In the genomic region with DNA sequence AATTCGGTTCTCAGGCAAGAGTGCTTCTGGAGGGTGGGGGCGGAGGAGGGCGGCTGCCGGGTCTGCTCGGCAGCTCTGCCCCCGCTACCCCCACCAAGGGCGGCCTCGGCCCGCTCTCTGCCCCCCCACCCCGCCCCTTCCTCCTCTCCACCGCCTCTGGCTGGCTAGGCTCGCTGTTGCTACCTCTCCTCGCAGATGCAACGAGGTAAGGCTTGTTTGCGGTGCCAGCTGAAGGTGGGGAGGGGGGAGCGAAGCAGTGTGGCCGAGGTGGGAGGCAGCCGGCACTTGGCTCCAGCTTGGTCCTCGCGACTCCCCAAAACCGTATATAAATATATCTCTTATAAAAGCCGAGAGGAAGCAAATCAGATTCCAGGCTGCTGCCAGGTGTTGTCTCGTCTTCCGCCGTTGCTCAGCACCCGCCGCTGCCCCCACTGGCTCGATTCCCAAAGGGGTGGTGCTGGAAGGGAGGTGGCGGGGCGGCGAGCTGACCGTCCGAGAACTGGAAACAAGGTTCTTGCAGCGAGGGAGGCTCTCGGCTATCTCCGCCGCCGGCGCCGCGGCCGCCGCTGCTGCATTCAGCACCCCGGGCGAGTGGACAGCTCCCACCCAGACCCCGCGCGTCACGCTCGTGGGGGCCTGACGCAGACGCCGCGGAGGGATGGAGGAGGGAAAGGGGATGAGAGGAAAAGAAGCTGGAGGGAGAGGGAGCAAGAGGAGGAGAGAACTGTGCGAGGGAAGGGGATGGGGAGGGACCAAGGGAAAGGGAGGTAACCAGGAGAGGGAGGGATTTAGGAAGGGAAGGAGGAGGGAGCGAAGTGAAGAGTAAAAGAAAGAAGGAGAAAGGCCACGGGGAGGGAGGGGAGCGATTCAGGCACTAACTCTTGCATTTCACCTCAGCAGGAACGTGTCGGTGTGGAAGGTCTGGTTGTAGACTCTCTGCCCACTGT, we compare ENCODE assay signal across 8 cellular contexts. TPM values are rescaled to one million over a fixed set of nuclear protein-coding genes. Genes with fewer than 3 reads are reported as not detected.
DNase-seq lines count a peak whose midpoint lies in the region; ATAC-seq and TF ChIP-seq lines count a peak whose summit lies in the region.

A gene with protein sequence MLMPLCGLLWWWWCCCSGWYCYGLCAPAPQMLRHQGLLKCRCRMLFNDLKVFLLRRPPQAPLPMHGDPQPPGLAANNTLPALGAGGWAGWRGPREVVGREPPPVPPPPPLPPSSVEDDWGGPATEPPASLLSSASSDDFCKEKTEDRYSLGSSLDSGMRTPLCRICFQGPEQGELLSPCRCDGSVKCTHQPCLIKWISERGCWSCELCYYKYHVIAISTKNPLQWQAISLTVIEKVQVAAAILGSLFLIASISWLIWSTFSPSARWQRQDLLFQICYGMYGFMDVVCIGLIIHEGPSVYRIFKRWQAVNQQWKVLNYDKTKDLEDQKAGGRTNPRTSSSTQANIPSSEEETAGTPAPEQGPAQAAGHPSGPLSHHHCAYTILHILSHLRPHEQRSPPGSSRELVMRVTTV (minus strand): TSS at position 728 of the 947 bp plus-strand sequence. CDS start 2,223 bp downstream, outside the sequence.

- H3K4me1 Mint-ChIP-seq in activated T-helper 17 cell treated with anti-CD3 and anti-CD28 coated beads, Interleukin-2, amount 50 U/mL, for 72 hours: peaks cover 19% of the 10 kb centered on the region

- no peak within 1 kb of the TSS for H3K27ac Mint-ChIP-seq in activated T-helper 17 cell treated with anti-CD3 and anti-CD28 coated beads, Interleukin-2, amount 50 U/mL, for 72 hours

- H3K9me3 Mint-ChIP-seq in activated T-helper 17 cell treated with anti-CD3 and anti-CD28 coated beads, Interleukin-2, amount 50 U/mL, for 72 hours: peaks cover 4% of the 10 kb centered on the region

- CTCF ChIA-PET in HEK293 (lab: Yijun Ruan, JAX): interaction anchor here (0.6 to 1.3 kb wide), 3 partner anchors 8 to 194 kb away, joined by 3 to 5 read pairs (median 4); no protein-coding TSS in a partner anchor

- H3K4me3 Mint-ChIP-seq in activated T-helper 17 cell treated with anti-CD3 and anti-CD28 coated beads, Interleukin-2, amount 50 U/mL, for 72 hours: peak within 1 kb of the TSS; percentile 45

- H3K4me3 ChIP-seq in HEK293 (ENCODE audit: low read depth, low read length): peak within 1 kb of the TSS; percentile 33
- peak within 1 kb of the TSS; percentile 21 to 44 for H3K4me3 ChIP-seq in muscle layer of duodenum (ENCODE audit: low read depth in 1 of 2, low read length in 2 of 2)

- ATAC-seq in activated T-helper 17 cell treated with anti-CD3 and anti-CD28 coated beads, Interleukin-2, amount 50 U/mL, for 72 hours (replicated peaks): no peak
- no peak for ATAC-seq in HG03280 (IDR thresholded peaks at IDR 0.05; ENCODE audit: unreplicated experiment)

- peaks cover 8% of the 10 kb centered on the region for H3K36me3 Mint-ChIP-seq in activated T-helper 17 cell treated with anti-CD3 and anti-CD28 coated beads, Interleukin-2, amount 50 U/mL, for 72 hours (ENCODE audit: low read depth)

- H3K27me3 Mint-ChIP-seq in activated T-helper 17 cell treated with anti-CD3 and anti-CD28 coated beads, Interleukin-2, amount 50 U/mL, for 72 hours: peaks cover 53% of the 10 kb centered on the region

- H3K27me3 ChIP-seq in muscle layer of duodenum (ENCODE audit: low read depth, low read length): peaks cover 14% of the 10 kb centered on the region

- no peak within 1 kb of the TSS for H3K27ac ChIP-seq in HEK293 (ENCODE audit: extremely low read depth, low read depth, low read length)
- H3K27ac ChIP-seq in muscle layer of duodenum (ENCODE audit: low read length): no peak within 1 kb of the TSS

- no peak for TF ChIP-seq CTCF in HEK293 (tag by site-specific recombination; IDR thresholded peaks at IDR 0.05)

- H3K9me3 ChIP-seq in HEK293 (ENCODE audit: control insufficient read depth, insufficient read depth, low read depth, low read length) (no peaks in the 10 kb centered on the region), muscle layer of duodenum (ENCODE audit: control insufficient read depth in 1 of 2, low read length in 2 of 2) (no peaks in the 10 kb centered on the region)

- DNase-seq in AG08395 (ENCODE audit: low spot score) (peak; percentile 86), OCI-M1 (lab: John Stamatoyannopoulos, UW) (peak; percentile 66), fibroblast of gingiva (ENCODE audit: low read depth) (peak; percentile 83)
- peak; percentile 85 for DNase-seq in stimulated activated CD8-positive, alpha-beta memory T cell treated with anti-CD3 and anti-CD28 coated beads, Interleukin-4, amount 100 ng/mL, for 48 hours

- no peaks in the 10 kb centered on the region; the same call in 1 of the 2 replicates for H3K4me1 ChIP-seq in HEK293 (ENCODE audit: control insufficient read depth, insufficient read depth, low read length)
- H3K4me1 ChIP-seq in muscle layer of duodenum (ENCODE audit: control insufficient read depth in 1 of 2, insufficient read depth in 2 of 2, low read length in 2 of 2): peaks cover 0 to 16% of the 10 kb centered on the region in 2 donors

- no peaks in the 10 kb centered on the region for H3K36me3 ChIP-seq in HEK293 (ENCODE audit: control insufficient read depth in 2 of 2, insufficient read depth in 1 of 2, low read length in 2 of 2)
- no peaks in the 10 kb centered on the region for H3K36me3 ChIP-seq in muscle layer of duodenum (ENCODE audit: control insufficient read depth in 1 of 2, insufficient read depth in 2 of 2, low read length in 2 of 2)

- POLR2A ChIA-PET in HEK293 (lab: Yijun Ruan, JAX): interaction anchor here (0.7 to 1.2 kb wide), 3 partner anchors 10 to 293 kb away, joined by 3 to 5 read pairs (median 5); no protein-coding TSS in a partner anchor

TF ChIP-seq in HEK293, 187 proteins besides CTCF, POLR2A, EP300 and RAD21 (continues in another document):
- TF ChIP-seq IKZF3 (tag by site-specific recombination; IDR thresholded peaks at IDR 0.05) (peak; percentile 26; the same call in 1 of the 2 replicates), ZNF785 (tag by site-specific recombination; IDR thresholded peaks at IDR 0.05) (peak; percentile 56; the same call in 1 of the 2 replicates), ZBTB26 (tag by site-specific recombination; optimal IDR thresholded peaks at IDR 0.05) (peak; percentile 74), ATF2 (tag by site-specific recombination; IDR thresholded peaks at IDR 0.05; ENCODE audit: low read depth) (no peak)
- TF ChIP-seq, protein P1, sequence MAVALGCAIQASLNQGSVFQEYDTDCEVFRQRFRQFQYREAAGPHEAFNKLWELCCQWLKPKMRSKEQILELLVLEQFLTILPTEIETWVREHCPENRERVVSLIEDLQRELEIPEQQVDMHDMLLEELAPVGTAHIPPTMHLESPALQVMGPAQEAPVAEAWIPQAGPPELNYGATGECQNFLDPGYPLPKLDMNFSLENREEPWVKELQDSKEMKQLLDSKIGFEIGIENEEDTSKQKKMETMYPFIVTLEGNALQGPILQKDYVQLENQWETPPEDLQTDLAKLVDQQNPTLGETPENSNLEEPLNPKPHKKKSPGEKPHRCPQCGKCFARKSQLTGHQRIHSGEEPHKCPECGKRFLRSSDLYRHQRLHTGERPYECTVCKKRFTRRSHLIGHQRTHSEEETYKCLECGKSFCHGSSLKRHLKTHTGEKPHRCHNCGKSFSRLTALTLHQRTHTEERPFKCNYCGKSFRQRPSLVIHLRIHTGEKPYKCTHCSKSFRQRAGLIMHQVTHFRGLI (tag by site-specific recombination; IDR thresholded peaks at IDR 0.05): no peak
- TF ChIP-seq, protein P2, sequence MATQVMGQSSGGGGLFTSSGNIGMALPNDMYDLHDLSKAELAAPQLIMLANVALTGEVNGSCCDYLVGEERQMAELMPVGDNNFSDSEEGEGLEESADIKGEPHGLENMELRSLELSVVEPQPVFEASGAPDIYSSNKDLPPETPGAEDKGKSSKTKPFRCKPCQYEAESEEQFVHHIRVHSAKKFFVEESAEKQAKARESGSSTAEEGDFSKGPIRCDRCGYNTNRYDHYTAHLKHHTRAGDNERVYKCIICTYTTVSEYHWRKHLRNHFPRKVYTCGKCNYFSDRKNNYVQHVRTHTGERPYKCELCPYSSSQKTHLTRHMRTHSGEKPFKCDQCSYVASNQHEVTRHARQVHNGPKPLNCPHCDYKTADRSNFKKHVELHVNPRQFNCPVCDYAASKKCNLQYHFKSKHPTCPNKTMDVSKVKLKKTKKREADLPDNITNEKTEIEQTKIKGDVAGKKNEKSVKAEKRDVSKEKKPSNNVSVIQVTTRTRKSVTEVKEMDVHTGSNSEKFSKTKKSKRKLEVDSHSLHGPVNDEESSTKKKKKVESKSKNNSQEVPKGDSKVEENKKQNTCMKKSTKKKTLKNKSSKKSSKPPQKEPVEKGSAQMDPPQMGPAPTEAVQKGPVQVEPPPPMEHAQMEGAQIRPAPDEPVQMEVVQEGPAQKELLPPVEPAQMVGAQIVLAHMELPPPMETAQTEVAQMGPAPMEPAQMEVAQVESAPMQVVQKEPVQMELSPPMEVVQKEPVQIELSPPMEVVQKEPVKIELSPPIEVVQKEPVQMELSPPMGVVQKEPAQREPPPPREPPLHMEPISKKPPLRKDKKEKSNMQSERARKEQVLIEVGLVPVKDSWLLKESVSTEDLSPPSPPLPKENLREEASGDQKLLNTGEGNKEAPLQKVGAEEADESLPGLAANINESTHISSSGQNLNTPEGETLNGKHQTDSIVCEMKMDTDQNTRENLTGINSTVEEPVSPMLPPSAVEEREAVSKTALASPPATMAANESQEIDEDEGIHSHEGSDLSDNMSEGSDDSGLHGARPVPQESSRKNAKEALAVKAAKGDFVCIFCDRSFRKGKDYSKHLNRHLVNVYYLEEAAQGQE (tag by site-specific recombination; IDR thresholded peaks at IDR 0.05): peak; percentile 100

RNA-seq across cellular contexts. Expression of the gene that starts here (rescaled TPM):
- not detected for total RNA-seq in activated T-helper 17 cell treated with anti-CD3 and anti-CD28 coated beads, Interleukin-2, amount 50 U/mL, for 72 hours
